27 cellular contexts compared by ENCODE assay signal in genomic region chr1:161720341-161720887, GRCh38. TPM values are rescaled to one million over a fixed set of nuclear protein-coding genes. Genes with fewer than 3 reads are reported as not detected.
"Had no signal": no experiment of that assay in that cellular context is flagged by ENCODE, and none has a peak within 500 bp of the region (broad histone marks: within the 10 kb centered on the region; RNA-seq: fewer than 3 reads in every experiment).

No MANE protein-coding gene starts in this region.

- H3K27ac Mint-ChIP-seq: activated naive CD4-positive, alpha-beta T cell treated with anti-CD3 and anti-CD28 coated beads, Interleukin-2, amount 50 U/mL, for 72 hours; activated naive CD8-positive, alpha-beta T cell treated with anti-CD3 and anti-CD28 coated beads, Interleukin-2, amount 50 U/mL, for 24 hours; T-helper 17 cell had no signal

- H3K36me3 ChIP-seq: ascending aorta, WERI-Rb-1 had no signal

- DNase-seq: activated CD4-positive, alpha-beta T cell treated with anti-CD3 and anti-CD28 coated beads for 4 hours; activated CD4-positive, alpha-beta T cell treated with anti-CD3 and anti-CD28 coated beads, Interleukin-2, amount 50 U/mL, for 4 hours; activated CD8-positive, alpha-beta memory T cell treated with anti-CD3 and anti-CD28 coated beads for 24 hours; activated effector memory CD4-positive, alpha-beta T cell treated with anti-CD3 and anti-CD28 coated beads, Interleukin-2, amount 50 U/mL, for 16 hours; activated naive CD4-positive, alpha-beta T cell treated with Interleukin-2 at 50 U/mL for 16 hours; activated naive CD8-positive, alpha-beta T cell treated with anti-CD3 and anti-CD28 coated beads, Interleukin-2, amount 50 U/mL, for 24 hours; activated T-cell treated with anti-CD3 and anti-CD28 coated beads, Interleukin-2, amount 50 U/mL, for 4 hours; amniotic stem cell; body of pancreas; KG1; NCI-H1105; NCI-H1436; NCI-H1694 treated with DMSO at 0.1 percent for 48 hours; NCI-H2029 treated with DMSO at 0.1 percent for 48 hours; NCI-H345; NCI-H510A; NCI-H526 treated with DMSO at 0.1 percent for 48 hours; NCI-H82; SHP77 treated with DMSO at 0.1 percent for 48 hours; T-helper 17 cell; T-helper 9 cell; WERI-Rb-1 had no signal

- FAIRE-seq: RCC 7860 had no signal

- H3K36me3 Mint-ChIP-seq: activated naive CD4-positive, alpha-beta T cell treated with anti-CD3 and anti-CD28 coated beads, Interleukin-2, amount 50 U/mL, for 72 hours had no signal

- H3K9me3 ChIP-seq: ascending aorta, body of pancreas had no signal

- H3K4me3 Mint-ChIP-seq: activated naive CD8-positive, alpha-beta T cell treated with anti-CD3 and anti-CD28 coated beads, Interleukin-2, amount 50 U/mL, for 24 hours; activated T-cell treated with anti-CD3 and anti-CD28 coated beads, Interleukin-2, amount 50 U/mL, for 4 hours; central memory CD8-positive, alpha-beta T cell; T-helper 17 cell had no signal

- H3K4me3 ChIP-seq: ascending aorta, body of pancreas had no signal

- H3K27ac ChIP-seq: ascending aorta, body of pancreas, WERI-Rb-1 had no signal

- H3K9me3 Mint-ChIP-seq: activated naive CD4-positive, alpha-beta T cell treated with anti-CD3 and anti-CD28 coated beads, Interleukin-2, amount 50 U/mL, for 72 hours; activated naive CD8-positive, alpha-beta T cell treated with anti-CD3 and anti-CD28 coated beads, Interleukin-2, amount 50 U/mL, for 24 hours; activated T-cell treated with anti-CD3 and anti-CD28 coated beads, Interleukin-2, amount 50 U/mL, for 4 hours; central memory CD8-positive, alpha-beta T cell had no signal

RNA-seq across cellular contexts. Expression of gene FCRLB, which starts 0.9 kb away (rescaled TPM):
- total RNA-seq: activated naive CD4-positive, alpha-beta T cell treated with anti-CD3 and anti-CD28 coated beads, Interleukin-2, amount 50 U/mL, for 72 hours; ascending aorta; body of pancreas had no signal

RNA-seq across cellular contexts. Expression of gene FCRLA, which starts 13.4 kb away (rescaled TPM):
- total RNA-seq: activated naive CD4-positive, alpha-beta T cell treated with anti-CD3 and anti-CD28 coated beads, Interleukin-2, amount 50 U/mL, for 72 hours; ascending aorta; body of pancreas had no signal

RNA-seq across cellular contexts. Expression of gene FCGR2B, which starts 57.5 kb away (rescaled TPM):
- total RNA-seq: MCF 10A had no signal
